ENCODE assay signal across 1 cellular context in genomic region chr7:143372070-143372469, GRCh38.
TF ChIP-seq lines count a peak whose summit lies in the region.

No MANE protein-coding gene starts in this region.

TF ChIP-seq in endothelial cell of umbilical vein, 7 proteins besides CTCF, POLR2A, EP300 and RAD21 (continued from another document):
- TF ChIP-seq EZH2 (IDR thresholded peaks at IDR 0.05; ENCODE audit: borderline replicate concordance, low read depth, low read length, severe bottlenecking): no peak
